Comparison of ENCODE assay signal across 9 cellular contexts in genomic region chr1:34163792-34164509, GRCh38. TPM values are rescaled to one million over a fixed set of nuclear protein-coding genes. Genes with fewer than 3 reads are reported as not detected.
DNase-seq lines count a peak whose midpoint lies in the region; ATAC-seq and TF ChIP-seq lines count a peak whose summit lies in the region.
"Had no signal": no experiment of that assay in that cellular context is flagged by ENCODE, and none has a peak within 500 bp of the region (broad histone marks: within the 10 kb centered on the region; RNA-seq: fewer than 3 reads in every experiment).

No MANE protein-coding gene starts in this region.

- intact Hi-C loops in adrenal gland (cut with DNase I) (loop anchor here in 1 of 2 donors (5.0 kb wide), 2 partner anchors 427 to 532 kb away; no protein-coding TSS in a partner anchor), transverse colon (cut with DNase I; ENCODE audit: low total_unique reads) (loop anchor here (10.0 kb wide), 1 partner anchor 529 kb away; no protein-coding TSS in a partner anchor), PC-9 (cut with micrococcal nuclease; ENCODE audit: unreplicated experiment) (no loop called here)

- H3K27me3 ChIP-seq in adrenal gland = no peaks in the 10 kb centered on the region
- H3K27me3 ChIP-seq in kidney epithelial cell (ENCODE audit: control insufficient read depth, insufficient read depth, low read length) = peaks cover 43% of the 10 kb centered on the region
- H3K27me3 ChIP-seq in transverse colon = peaks cover 89% of the 10 kb centered on the region
- peaks cover 12% of the 10 kb centered on the region for H3K27me3 ChIP-seq in PC-9 (ENCODE audit: insufficient read depth, low read depth)

- BruUV-seq in PC-9 (replicated peaks; lab: Mats Ljungman, UMichigan) = no TSS peak

- TF ChIP-seq EP300 in transverse colon (IDR thresholded peaks at IDR 0.05; ENCODE audit: low read depth) = no peak

- H3K27ac ChIP-seq in adrenal gland (peak overlapping the region in 1 of 5 donors; percentile 8), transverse colon (no peak overlapping the region), PC-9 (no peak overlapping the region)

- H2AFZ ChIP-seq in PC-9 = no peak overlapping the region

- POLR2A ChIA-PET in PC-9 (lab: Charles Lee; ENCODE audit: unreplicated experiment) = no interaction called here

- no peaks in the 10 kb centered on the region for H3K9me3 Mint-ChIP-seq in activated T-cell treated with anti-CD3 and anti-CD28 coated beads, Interleukin-2, amount 50 U/mL, for 72 hours

- H3K27me3 Mint-ChIP-seq in activated T-cell treated with anti-CD3 and anti-CD28 coated beads, Interleukin-2, amount 50 U/mL, for 72 hours (ENCODE audit: low read depth) = peaks cover 48% of the 10 kb centered on the region

- no peak for TF ChIP-seq CTCF in adrenal gland (IDR thresholded peaks at IDR 0.05)
- TF ChIP-seq CTCF in kidney epithelial cell (IDR thresholded peaks at IDR 0.05; ENCODE audit: insufficient read depth, low read length, poor library complexity, severe bottlenecking) = no peak
- TF ChIP-seq CTCF in transverse colon (IDR thresholded peaks at IDR 0.05) = no peak
- TF ChIP-seq CTCF in PC-9 (conservative IDR thresholded peaks at IDR 0.05) = no peak

- H4K20me1 ChIP-seq in PC-9 (ENCODE audit: insufficient read depth) = no peaks in the 10 kb centered on the region

- H3K4me3 ChIP-seq in adrenal gland (peak overlapping the region in 3 of 4 donors; percentile 10 to 56 (median 29)), kidney epithelial cell (ENCODE audit: low read depth, low read length) (peak overlapping the region; percentile 44), transverse colon (peak overlapping the region in 3 of 4 donors; percentile 20 to 42 (median 24)), PC-9 (no peak overlapping the region)

- peak overlapping the region; percentile 79 to 91 for H3K4me3 Mint-ChIP-seq in activated T-cell treated with anti-CD3 and anti-CD28 coated beads, Interleukin-2, amount 50 U/mL, for 72 hours

- ATAC-seq in activated T-cell treated with anti-CD3 and anti-CD28 coated beads, Interleukin-2, amount 50 U/mL, for 72 hours (replicated peaks in 1 of 2) = no peak

- H3K79me2 ChIP-seq in PC-9 (ENCODE audit: low read depth) = no peaks in the 10 kb centered on the region

- no peak overlapping the region for H3K27ac Mint-ChIP-seq in activated T-cell treated with anti-CD3 and anti-CD28 coated beads, Interleukin-2, amount 50 U/mL, for 72 hours

- H3K36me3 ChIP-seq in adrenal gland (replicated peaks in 1 of 2) (no peaks in the 10 kb centered on the region), kidney epithelial cell (ENCODE audit: control insufficient read depth, insufficient read depth, low read length) (no peaks in the 10 kb centered on the region), transverse colon (no peaks in the 10 kb centered on the region), PC-9 (ENCODE audit: low read depth) (no peaks in the 10 kb centered on the region)

- in situ Hi-C loops in transverse colon (cut with MboI; ENCODE audit: low pct_ligation_motif_present in 1 of 4, low pct_unique_long_range_greater_than_20kb in 1 of 4, low sequenced_read_pairs in 3 of 4) = loop anchor here in 1 of 4 donors (25.0 kb wide), 1 partner anchor 527 kb away; no protein-coding TSS in a partner anchor

- no peaks in the 10 kb centered on the region for H3F3A ChIP-seq in PC-9 (ENCODE audit: insufficient read depth, low read depth)

- no peak for TF ChIP-seq POLR2A in adrenal gland (IDR thresholded peaks at IDR 0.05)
- TF ChIP-seq POLR2A in transverse colon (IDR thresholded peaks at IDR 0.05) = no peak

- 1 to 3% (median 2%) methylated on average over 17 to 63 of the region's 63 CpGs for WGBS in adrenal gland, 4 donors
- 7 to 10% methylated on average over 2 to 22 of the region's 63 CpGs for WGBS in transverse colon (ENCODE audit: low coverage in 1 of 2), 2 donors

- H3K36me3 Mint-ChIP-seq in activated T-cell treated with anti-CD3 and anti-CD28 coated beads, Interleukin-2, amount 50 U/mL, for 72 hours (ENCODE audit: insufficient read depth in 2 of 2) = peaks cover 2% of the 10 kb centered on the region in 2 donors

- peaks cover 14 to 18% of the 10 kb centered on the region in 2 donors for H3K4me1 ChIP-seq in adrenal gland (replicated peaks in 1 of 2)
- H3K4me1 ChIP-seq in transverse colon = peaks cover 0 to 34% (median 17%) of the 10 kb centered on the region in 4 donors
- no peaks in the 10 kb centered on the region for H3K4me1 ChIP-seq in PC-9 (replicated peaks; ENCODE audit: insufficient read depth)

- H3K4me2 ChIP-seq in PC-9 = no peak overlapping the region

- peaks cover 5% of the 10 kb centered on the region for H3K4me1 Mint-ChIP-seq in activated T-cell treated with anti-CD3 and anti-CD28 coated beads, Interleukin-2, amount 50 U/mL, for 72 hours (ENCODE audit: low read depth)

- peak in 1 of 2 donors; percentile 4 for DNase-seq in activated T-cell treated with anti-CD3 and anti-CD28 coated beads, Interleukin-2, amount 50 U/mL, for 72 hours
- no peak for DNase-seq in activated T-cell treated with anti-CD3 and anti-CD28 coated beads for 4 hours
- DNase-seq in adrenal gland = peak in 6 of 7 donors; percentile 22 to 53 (median 33)
- DNase-seq in kidney epithelial cell (ENCODE audit: low read depth) = no peak
- DNase-seq in transverse colon = no peak
- no peak for DNase-seq in PC-9
- DNase-seq in NCI-H226 = no peak
- DNase-seq in activated naive CD4-positive, alpha-beta T cell treated with Interleukin-2 at 50 U/mL for 16 hours = no peak

- H3K9me3 ChIP-seq in adrenal gland (replicated peaks in 1 of 3) = no peaks in the 10 kb centered on the region
- H3K9me3 ChIP-seq in transverse colon = no peaks in the 10 kb centered on the region
- no peaks in the 10 kb centered on the region for H3K9me3 ChIP-seq in PC-9 (ENCODE audit: insufficient read depth, low read depth)

- H3K9me2 ChIP-seq in PC-9 (ENCODE audit: insufficient read depth) = no peaks in the 10 kb centered on the region

- CTCF ChIA-PET in PC-9 (lab: Charles Lee) = no interaction called here

RNA-seq across cellular contexts. Expression of gene CSMD2, which starts 1.1 kb away (rescaled TPM):
- total RNA-seq in activated T-cell treated with anti-CD3 and anti-CD28 coated beads, Interleukin-2, amount 50 U/mL, for 72 hours = not detected
- total RNA-seq in adrenal gland (1 to 10 TPM in 7 of 8 donors, under 1 TPM in 1; 0.88 to 5.1 (median 1.7) TPM), kidney epithelial cell (0.48 and 0.75 TPM in 2 replicates), transverse colon (under 1 TPM in 3 of 4 donors, not detected in 1; 0.16 to 1.00 (median 0.27) TPM), PC-9 (2021) (not detected in 2 replicates)
- polyA plus RNA-seq in adrenal gland = 1 to 10 TPM in 1 of 3 donors, under 1 TPM in 2; 0.35 to 1.4 (median 0.71) TPM
- total RNA-seq: mononuclear cell had no signal

RNA-seq across cellular contexts. Expression of gene C1orf94, which starts 12.8 kb away (rescaled TPM):
- not detected for total RNA-seq in activated T-cell treated with anti-CD3 and anti-CD28 coated beads, Interleukin-2, amount 50 U/mL, for 72 hours
- total RNA-seq in adrenal gland = under 1 TPM in 1 of 8 donors, not detected in 7; 0.14 TPM
- under 1 TPM in 1 of 3 donors, not detected in 2; 0.07 TPM for polyA plus RNA-seq in adrenal gland
- not detected in 2 replicates for total RNA-seq in kidney epithelial cell
- total RNA-seq in transverse colon = not detected
- not detected in 2 replicates for total RNA-seq in PC-9 (2021)
- total RNA-seq: mononuclear cell had no signal

Comparison
In these comparisons a context has a peak if more than half of its experiments do, and no peak if none do; other contexts are left out.
1. DNase-seq: peak in adrenal gland (6 of 7); none in activated T-cell treated with anti-CD3 and anti-CD28 coated beads for 4 hours (single experiment), kidney epithelial cell (single experiment), transverse colon (single experiment), PC-9 (0 of 2), NCI-H226 (single experiment) and activated naive CD4-positive, alpha-beta T cell treated with Interleukin-2 at 50 U/mL for 16 hours (single experiment).